Comparison of ENCODE assay signal across 13 cellular contexts in genomic region chr1:9075023-9075422, GRCh38. TPM values are rescaled to one million over a fixed set of nuclear protein-coding genes. Genes with fewer than 3 reads are reported as not detected.
DNase-seq lines count a peak whose midpoint lies in the region; ATAC-seq, FAIRE-seq and TF ChIP-seq lines count a peak whose summit lies in the region.
"Had no signal": no experiment of that assay in that cellular context is flagged by ENCODE, and none has a peak within 500 bp of the region (broad histone marks: within the 10 kb centered on the region; RNA-seq: fewer than 3 reads in every experiment).

No MANE protein-coding gene starts in this region.

- H3K27me3 ChIP-seq in bronchial epithelial cell (ENCODE audit: control insufficient read depth, insufficient read depth, low read length), result no peaks in the 10 kb centered on the region

- TF ChIP-seq CTCF in bronchial epithelial cell (IDR thresholded peaks at IDR 0.05; ENCODE audit: insufficient read depth, low read length, severe bottlenecking) (no peak), GM10266 (IDR thresholded peaks at IDR 0.05; ENCODE audit: control insufficient read depth, insufficient read depth, low read depth, missing control alignments) (no peak), GM10248 (IDR thresholded peaks at IDR 0.05; ENCODE audit: control extremely low read depth, extremely low read depth, low read depth, missing control alignments) (no peak)

- CTCF ChIA-PET in activated CD8-positive, alpha-beta memory T cell treated with anti-CD3 and anti-CD28 coated beads, Interleukin-2, amount 10 ng/mL, durations not matched to agents 7 days and 5 days (lab: Charles Lee), result interaction anchor here (0.7 to 1.7 kb wide), 4 partner anchors 13 to 67 kb away, joined by 4 to 5 read pairs (median 4); no protein-coding TSS in a partner anchor
- CTCF ChIA-PET in activated CD4-positive, alpha-beta memory T cell treated with anti-CD3 and anti-CD28 coated beads, Interleukin-2, amount 10 ng/mL, durations not matched to agents 7 days and 5 days (lab: Charles Lee), result interaction anchor here (1.3 to 1.6 kb wide), 2 partner anchors 30 to 70 kb away, joined by 3 to 5 read pairs; no protein-coding TSS in a partner anchor
- CTCF ChIA-PET in GM10248 (lab: Yijun Ruan, JAX), result interaction anchor here (0.8 to 1.4 kb wide), 5 partner anchors 11 to 70 kb away, joined by 3 to 5 read pairs (median 3); no protein-coding TSS in a partner anchor

- no peaks in the 10 kb centered on the region for H3K36me3 ChIP-seq in bronchial epithelial cell (ENCODE audit: control insufficient read depth, insufficient read depth, low read length)

- ATAC-seq in activated CD8-positive, alpha-beta memory T cell treated with anti-CD3 and anti-CD28 coated beads, Interleukin-2, amount 10 ng/mL, durations not matched to agents 7 days and 5 days, result peak; percentile 47
- ATAC-seq in stimulated activated memory B cell treated with anti-CD40 and anti-IgM and Interleukin-4, amounts not matched to agents 10 μg/mL and 1 μg/mL and 100 μg/mL, for 72 hours, result peak; percentile 61

- H3K4me3 Mint-ChIP-seq in activated CD8-positive, alpha-beta memory T cell treated with anti-CD3 and anti-CD28 coated beads, Interleukin-2, amount 10 ng/mL, durations not matched to agents 7 days and 5 days, result peak overlapping the region; percentile 5
- H3K4me3 Mint-ChIP-seq in stimulated activated memory B cell treated with anti-CD40 and anti-IgM and Interleukin-4, amounts not matched to agents 10 μg/mL and 1 μg/mL and 100 μg/mL, for 72 hours, result peak overlapping the region; percentile 21
- H3K4me3 Mint-ChIP-seq in activated CD4-positive, alpha-beta memory T cell treated with anti-CD3 and anti-CD28 coated beads, Interleukin-2, amount 10 ng/mL, durations not matched to agents 7 days and 5 days, result no peak overlapping the region

- peaks cover 2% of the 10 kb centered on the region for H3K36me3 Mint-ChIP-seq in activated CD8-positive, alpha-beta memory T cell treated with anti-CD3 and anti-CD28 coated beads, Interleukin-2, amount 10 ng/mL, durations not matched to agents 7 days and 5 days
- no peaks in the 10 kb centered on the region for H3K36me3 Mint-ChIP-seq in stimulated activated memory B cell treated with anti-CD40 and anti-IgM and Interleukin-4, amounts not matched to agents 10 μg/mL and 1 μg/mL and 100 μg/mL, for 72 hours
- peaks cover 3% of the 10 kb centered on the region for H3K36me3 Mint-ChIP-seq in activated CD4-positive, alpha-beta memory T cell treated with anti-CD3 and anti-CD28 coated beads, Interleukin-2, amount 10 ng/mL, durations not matched to agents 7 days and 5 days (ENCODE audit: low read depth)

- H3K4me3 ChIP-seq in bronchial epithelial cell (ENCODE audit: low read depth, low read length), result no peak overlapping the region

- no peak for FAIRE-seq in bronchial epithelial cell (lab: Jason Lieb, UNC)
- FAIRE-seq: islet of Langerhans had no signal

- H3K4me1 Mint-ChIP-seq in activated CD8-positive, alpha-beta memory T cell treated with anti-CD3 and anti-CD28 coated beads, Interleukin-2, amount 10 ng/mL, durations not matched to agents 7 days and 5 days, result peaks cover 41% of the 10 kb centered on the region
- peaks cover 62% of the 10 kb centered on the region for H3K4me1 Mint-ChIP-seq in stimulated activated memory B cell treated with anti-CD40 and anti-IgM and Interleukin-4, amounts not matched to agents 10 μg/mL and 1 μg/mL and 100 μg/mL, for 72 hours
- H3K4me1 Mint-ChIP-seq in activated CD4-positive, alpha-beta memory T cell treated with anti-CD3 and anti-CD28 coated beads, Interleukin-2, amount 10 ng/mL, durations not matched to agents 7 days and 5 days, result peaks cover 45% of the 10 kb centered on the region

- DNase-seq in activated CD8-positive, alpha-beta memory T cell treated with anti-CD3 and anti-CD28 coated beads, Interleukin-2, amount 10 ng/mL, durations not matched to agents 7 days and 5 days, result no peak
- no peak for DNase-seq in activated CD8-positive, alpha-beta memory T cell treated with anti-CD3 and anti-CD28 coated beads, Interleukin-2, amount 50 U/mL, for 48 hours
- DNase-seq in NCI-H345 (lab: John Stamatoyannopoulos, UW) (peak; percentile 78), bronchial epithelial cell (ENCODE audit: low read depth) (peak; percentile 44), GM10266 (ENCODE audit: extremely low spot score) (no peak), GM10248 (ENCODE audit: extremely low spot score) (no peak)
- no peak for DNase-seq in activated CD4-positive, alpha-beta memory T cell treated with anti-CD3 and anti-CD28 coated beads, Interleukin-2, amount 10 ng/mL, durations not matched to agents 7 days and 5 days
- DNase-seq: activated CD4-positive, alpha-beta T cell treated with anti-CD3 and anti-CD28 coated beads, Interleukin-2, amount 50 U/mL, for 1 hour; erythroblast; NCI-H82 had no signal

- POLR2A ChIA-PET in activated CD4-positive, alpha-beta memory T cell treated with anti-CD3 and anti-CD28 coated beads, Interleukin-2, amount 10 ng/mL, durations not matched to agents 7 days and 5 days (lab: Charles Lee), result interaction anchor here (0.6 to 0.7 kb wide), 2 partner anchors 19 to 218 kb away, joined by 3 to 6 read pairs; no protein-coding TSS in a partner anchor
- POLR2A ChIA-PET in GM10248 (lab: Yijun Ruan, JAX), result no interaction called here

- no peak overlapping the region for H3K27ac Mint-ChIP-seq in activated CD8-positive, alpha-beta memory T cell treated with anti-CD3 and anti-CD28 coated beads, Interleukin-2, amount 10 ng/mL, durations not matched to agents 7 days and 5 days
- H3K27ac Mint-ChIP-seq in stimulated activated memory B cell treated with anti-CD40 and anti-IgM and Interleukin-4, amounts not matched to agents 10 μg/mL and 1 μg/mL and 100 μg/mL, for 72 hours, result peak overlapping the region; percentile 80
- H3K27ac Mint-ChIP-seq in activated CD4-positive, alpha-beta memory T cell treated with anti-CD3 and anti-CD28 coated beads, Interleukin-2, amount 10 ng/mL, durations not matched to agents 7 days and 5 days, result no peak overlapping the region

- H3K27me3 Mint-ChIP-seq in activated CD8-positive, alpha-beta memory T cell treated with anti-CD3 and anti-CD28 coated beads, Interleukin-2, amount 10 ng/mL, durations not matched to agents 7 days and 5 days, result peaks cover 52% of the 10 kb centered on the region
- peaks cover 20% of the 10 kb centered on the region for H3K27me3 Mint-ChIP-seq in stimulated activated memory B cell treated with anti-CD40 and anti-IgM and Interleukin-4, amounts not matched to agents 10 μg/mL and 1 μg/mL and 100 μg/mL, for 72 hours
- H3K27me3 Mint-ChIP-seq in activated CD4-positive, alpha-beta memory T cell treated with anti-CD3 and anti-CD28 coated beads, Interleukin-2, amount 10 ng/mL, durations not matched to agents 7 days and 5 days, result peaks cover 38% of the 10 kb centered on the region

- H3K9me3 Mint-ChIP-seq in activated CD8-positive, alpha-beta memory T cell treated with anti-CD3 and anti-CD28 coated beads, Interleukin-2, amount 10 ng/mL, durations not matched to agents 7 days and 5 days (ENCODE audit: low read depth), result no peaks in the 10 kb centered on the region
- H3K9me3 Mint-ChIP-seq in stimulated activated memory B cell treated with anti-CD40 and anti-IgM and Interleukin-4, amounts not matched to agents 10 μg/mL and 1 μg/mL and 100 μg/mL, for 72 hours, result peaks cover 2% of the 10 kb centered on the region
- H3K9me3 Mint-ChIP-seq in activated CD4-positive, alpha-beta memory T cell treated with anti-CD3 and anti-CD28 coated beads, Interleukin-2, amount 10 ng/mL, durations not matched to agents 7 days and 5 days, result peaks cover 2% of the 10 kb centered on the region

RNA-seq across cellular contexts. Expression of gene SLC2A5, which starts 5.6 kb away (rescaled TPM):
- not detected for total RNA-seq in activated CD8-positive, alpha-beta memory T cell treated with anti-CD3 and anti-CD28 coated beads, Interleukin-2, amount 10 ng/mL, durations not matched to agents 7 days and 5 days
- total RNA-seq in bronchial epithelial cell, result under 0.01 and 0.26 TPM in 2 replicates
- under 1 TPM in 1 of 2 experiments, not detected in 1; 0.25 TPM for total RNA-seq in activated CD4-positive, alpha-beta memory T cell treated with anti-CD3 and anti-CD28 coated beads, Interleukin-2, amount 10 ng/mL, durations not matched to agents 7 days and 5 days
- total RNA-seq: pulmonary artery endothelial cell had no signal

RNA-seq across cellular contexts. Expression of gene SLC2A7, which starts 48.8 kb away (rescaled TPM):
- total RNA-seq in activated CD8-positive, alpha-beta memory T cell treated with anti-CD3 and anti-CD28 coated beads, Interleukin-2, amount 10 ng/mL, durations not matched to agents 7 days and 5 days, result not detected
- total RNA-seq in bronchial epithelial cell, result not detected in 2 replicates
- not detected for total RNA-seq in activated CD4-positive, alpha-beta memory T cell treated with anti-CD3 and anti-CD28 coated beads, Interleukin-2, amount 10 ng/mL, durations not matched to agents 7 days and 5 days
- total RNA-seq: pulmonary artery endothelial cell had no signal

RNA-seq across cellular contexts. Expression of gene GPR157, which starts 53.9 kb away (rescaled TPM):
- total RNA-seq in activated CD8-positive, alpha-beta memory T cell treated with anti-CD3 and anti-CD28 coated beads, Interleukin-2, amount 10 ng/mL, durations not matched to agents 7 days and 5 days, result 1 to 10 TPM; 3.6 to 4.5 TPM
- total RNA-seq in bronchial epithelial cell, result 44.0 and 69.6 TPM in 2 replicates
- total RNA-seq in activated CD4-positive, alpha-beta memory T cell treated with anti-CD3 and anti-CD28 coated beads, Interleukin-2, amount 10 ng/mL, durations not matched to agents 7 days and 5 days, result 1 to 10 TPM; 3.5 to 5.0 TPM

Comparison
In these comparisons a context has a peak if more than half of its experiments do, and no peak if none do; other contexts are left out.
1. DNase-seq: peak in NCI-H345 (single experiment) and bronchial epithelial cell (single experiment); none in activated CD8-positive, alpha-beta memory T cell treated with anti-CD3 and anti-CD28 coated beads, Interleukin-2, amount 10 ng/mL, durations not matched to agents 7 days and 5 days (single experiment), activated CD8-positive, alpha-beta memory T cell treated with anti-CD3 and anti-CD28 coated beads, Interleukin-2, amount 50 U/mL, for 48 hours (single experiment), GM10266 (single experiment), activated CD4-positive, alpha-beta memory T cell treated with anti-CD3 and anti-CD28 coated beads, Interleukin-2, amount 10 ng/mL, durations not matched to agents 7 days and 5 days (single experiment) and GM10248 (single experiment).